ENCODE assay signal across 8 cellular contexts in the genomic region with DNA sequence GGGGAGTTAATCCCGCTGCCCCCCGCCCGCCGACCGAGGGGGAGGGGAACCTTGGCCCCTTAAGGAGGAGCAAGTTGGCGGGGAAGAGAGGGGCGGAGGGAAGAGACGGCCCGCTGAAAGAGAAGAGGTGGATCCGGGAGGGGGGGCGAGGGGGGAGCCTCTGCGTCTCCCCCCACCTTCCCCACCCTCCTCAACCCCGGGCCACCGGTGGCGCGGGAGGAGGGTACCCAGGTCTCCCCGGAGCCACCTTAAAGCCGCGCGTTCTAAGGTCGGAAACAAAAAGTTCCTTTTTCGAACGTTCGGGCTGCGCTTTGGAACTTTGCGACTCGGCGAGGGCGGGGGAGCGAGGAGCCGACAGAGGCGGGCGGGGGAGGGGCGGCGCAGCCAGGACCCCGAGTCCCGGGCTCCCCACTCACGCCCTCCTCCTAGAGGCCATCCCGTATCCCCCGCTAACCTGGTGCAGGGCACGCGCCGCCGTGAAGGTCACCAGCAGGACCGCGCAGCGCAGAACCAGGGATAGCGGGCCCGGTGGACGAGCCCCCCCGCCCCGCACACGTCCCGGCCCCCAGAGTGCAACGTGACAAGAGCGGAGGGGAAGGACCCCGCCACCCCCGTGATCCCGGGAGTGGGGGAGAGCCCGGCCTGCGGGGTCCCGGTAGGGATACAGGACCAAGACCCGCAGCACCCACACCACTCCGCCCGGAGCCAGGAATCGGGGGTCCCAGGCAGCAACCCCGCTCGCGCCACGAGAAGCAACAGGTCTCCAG. TPM values are rescaled to one million over a fixed set of nuclear protein-coding genes. Genes with fewer than 3 reads are reported as not detected.
DNase-seq lines count a peak whose midpoint lies in the region; ATAC-seq, FAIRE-seq and TF ChIP-seq lines count a peak whose summit lies in the region.

No MANE protein-coding gene starts in this region.

- H3K9me3 ChIP-seq in keratinocyte (ENCODE audit: control insufficient read depth, low read depth, low read length): no peaks in the 10 kb centered on the region

- H3K4me2 ChIP-seq in keratinocyte (ENCODE audit: control insufficient read depth, extremely low read depth, insufficient read depth, low read depth, low read length): peak overlapping the region; percentile 27

- ATAC-seq in GM18517 (IDR thresholded peaks at IDR 0.05; ENCODE audit: unreplicated experiment) (peak; percentile 33), WTC11 (peak; percentile 12)

- no peak for TF ChIP-seq CTCF in WTC11 (IDR thresholded peaks at IDR 0.05)
- TF ChIP-seq CTCF in bronchial epithelial cell (IDR thresholded peaks at IDR 0.05; ENCODE audit: insufficient read depth, low read length, severe bottlenecking): no peak
- TF ChIP-seq CTCF in keratinocyte (optimal IDR thresholded peaks at IDR 0.05 in 1 of 3, IDR thresholded peaks at IDR 0.05 in 1 of 3, conservative IDR thresholded peaks at IDR 0.05 in 1 of 3; ENCODE audit: extremely low read depth in 1 of 3, insufficient read depth in 2 of 3, low read length in 3 of 3): no peak

- peak overlapping the region; percentile 82 for H3K4me3 Mint-ChIP-seq in WTC11

- dilution Hi-C loops in keratinocyte (cut with MboI; ENCODE audit: extremely low pct_ligation_motif_present, low sequenced_read_pairs): no loop called here

- POLR2A ChIA-PET in WTC11 (lab: Charles Lee): no interaction called here

- CTCF ChIA-PET in WTC11 (lab: Charles Lee): interaction anchor here (1.0 to 1.4 kb wide), 3 partner anchors 10 to 25 kb away, joined by 3 to 4 read pairs (median 3); no protein-coding TSS in a partner anchor

- no peak overlapping the region for H3K27ac Mint-ChIP-seq in WTC11

- no peak overlapping the region for H2AFZ ChIP-seq in keratinocyte (ENCODE audit: control insufficient read depth, low read length)

- H3K9me1 ChIP-seq in keratinocyte (ENCODE audit: control insufficient read depth, extremely low read depth, insufficient read depth, low read length): no peaks in the 10 kb centered on the region

- H3K27me3 ChIP-seq in bronchial epithelial cell (ENCODE audit: control insufficient read depth, insufficient read depth, low read length) (no peaks in the 10 kb centered on the region), keratinocyte (ENCODE audit: control insufficient read depth, extremely low read depth, insufficient read depth, low read length) (no peaks in the 10 kb centered on the region)

- peaks cover 18% of the 10 kb centered on the region for H4K20me1 ChIP-seq in keratinocyte (ENCODE audit: control insufficient read depth, extremely low read depth, insufficient read depth, low read length)

- H3K4me1 Mint-ChIP-seq in WTC11: peaks cover 32% of the 10 kb centered on the region

- DNase-seq in 8988T: peak; percentile 59
- DNase-seq in LoVo (ENCODE audit: low spot score): peak; percentile 15
- peak; percentile 80 for DNase-seq in WTC11 (ENCODE audit: low spot score)
- no peak for DNase-seq in bronchial epithelial cell (ENCODE audit: low read depth)
- no peak for DNase-seq in keratinocyte (ENCODE audit: low read depth, low spot score)
- peak; percentile 62 to 72 for DNase-seq in stimulated activated CD4-positive, alpha-beta T cell treated with anti-CD3 and anti-CD28 coated beads, Interleukin-15, amount 100 ng/mL, for 1 hour (ENCODE audit: low read depth in 1 of 2, low spot score in 1 of 2)
- no peak for DNase-seq in middle frontal gyrus (ENCODE audit: extremely low spot score, low spot score)

- H3K36me3 ChIP-seq in bronchial epithelial cell (ENCODE audit: control insufficient read depth, insufficient read depth, low read length) (peaks cover 8% of the 10 kb centered on the region), keratinocyte (ENCODE audit: control insufficient read depth in 2 of 2, extremely low read depth in 1 of 2, insufficient read depth in 2 of 2, low read length in 2 of 2) (peaks cover 11 to 13% of the 10 kb centered on the region in 2 experiments)

- peaks cover 20% of the 10 kb centered on the region for H3K27me3 Mint-ChIP-seq in WTC11 (ENCODE audit: low read depth)

- FAIRE-seq in bronchial epithelial cell (lab: Jason Lieb, UNC): no peak
- no peak for FAIRE-seq in keratinocyte (lab: Jason Lieb, UNC)

- H3K9ac ChIP-seq in keratinocyte (ENCODE audit: control insufficient read depth, extremely low read depth, insufficient read depth, low read length): peak overlapping the region; percentile 95

- H3K36me3 Mint-ChIP-seq in WTC11: no peaks in the 10 kb centered on the region

- no peaks in the 10 kb centered on the region for H3K9me3 Mint-ChIP-seq in WTC11

- H3K79me2 ChIP-seq in keratinocyte (ENCODE audit: control insufficient read depth, insufficient read depth, low read length): peaks cover 50% of the 10 kb centered on the region

- H3K4me3 ChIP-seq in bronchial epithelial cell (ENCODE audit: low read depth, low read length) (peak overlapping the region; percentile 76), keratinocyte (ENCODE audit: control insufficient read depth in 2 of 3, extremely low read depth in 1 of 3, insufficient read depth in 2 of 3, low read depth in 1 of 3, low read length in 3 of 3) (peak overlapping the region; percentile 71 to 92 (median 77))

- H3K27ac ChIP-seq in keratinocyte (ENCODE audit: control insufficient read depth, insufficient read depth, low read length): peak overlapping the region; percentile 89

- peaks cover 36% of the 10 kb centered on the region for H3K4me1 ChIP-seq in keratinocyte (ENCODE audit: control insufficient read depth, extremely low read depth, insufficient read depth, low read length)

TF ChIP-seq in WTC11, 78 proteins besides CTCF, POLR2A, EP300 and RAD21 (continues in another document):
- TF ChIP-seq ZNF232 (CRISPR knock-in tag; IDR thresholded peaks at IDR 0.05) (0 out of 2 replicates have a peak, but pooled peaks have one; percentile 65), RELA (CRISPR knock-in tag; IDR thresholded peaks at IDR 0.05; ENCODE audit: borderline replicate concordance) (peak; percentile 39; the same call in 1 of the 2 replicates)
- TF ChIP-seq, protein P1, sequence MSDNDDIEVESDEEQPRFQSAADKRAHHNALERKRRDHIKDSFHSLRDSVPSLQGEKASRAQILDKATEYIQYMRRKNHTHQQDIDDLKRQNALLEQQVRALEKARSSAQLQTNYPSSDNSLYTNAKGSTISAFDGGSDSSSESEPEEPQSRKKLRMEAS (CRISPR knock-in tag; IDR thresholded peaks at IDR 0.05): 0 out of 2 replicates have a peak, but pooled peaks have one; percentile 39

RNA-seq across cellular contexts. Expression of a gene that starts 0.7 kb away (rescaled TPM):
- 65.4 to 67.6 TPM (median 65.9 TPM) in 3 replicates for total RNA-seq in WTC11 (2021)
- total RNA-seq in bronchial epithelial cell: 10.8 and 11.6 TPM in 2 replicates
- polyA plus RNA-seq in keratinocyte: 75.4 to 87.4 TPM (median 83.5 TPM) in 3 replicates
- 10.1 TPM for polyA plus RNA-seq in keratinocyte (2011; ENCODE audit: low read depth)
- 37.7 and 64.6 TPM in 2 replicates for polyA plus RNA-seq in keratinocyte (2011; cell fraction: cytosol; rRNA removed)
- 94.1 and 101 TPM in 2 replicates for polyA plus RNA-seq in keratinocyte (2011; cell fraction: nucleus; rRNA removed)
- polyA plus RNA-seq in keratinocyte (2012; ENCODE audit: low replicate concordance): 34.6 and 75.9 TPM in 2 replicates
- 67.4 to 70.6 TPM (median 69.2 TPM) in 3 replicates for polyA minus RNA-seq in keratinocyte
- polyA minus RNA-seq in keratinocyte (2011; cell fraction: cytosol; rRNA and poly(A)+ RNA removed): 140 TPM
- polyA minus RNA-seq in keratinocyte (2011; cell fraction: nucleus; rRNA and poly(A)+ RNA removed): 44.9 and 57.9 TPM in 2 replicates

RNA-seq across cellular contexts. Expression of a gene that starts 11.9 kb away (rescaled TPM):
- total RNA-seq in WTC11 (2021): 49.8 to 50.8 TPM (median 49.9 TPM) in 3 replicates
- 11.6 and 12.4 TPM in 2 replicates for total RNA-seq in bronchial epithelial cell
- polyA plus RNA-seq in keratinocyte: 36.9 to 53.3 TPM (median 42.5 TPM) in 3 replicates
- 14.4 TPM for polyA plus RNA-seq in keratinocyte (2011; ENCODE audit: low read depth)
- polyA plus RNA-seq in keratinocyte (2011; cell fraction: cytosol; rRNA removed): 38.4 and 45.5 TPM in 2 replicates
- 34.4 and 41.0 TPM in 2 replicates for polyA plus RNA-seq in keratinocyte (2011; cell fraction: nucleus; rRNA removed)
- 50.6 and 56.3 TPM in 2 replicates for polyA plus RNA-seq in keratinocyte (2012; ENCODE audit: low replicate concordance)
- polyA minus RNA-seq in keratinocyte: 30.4 to 77.1 TPM (median 45.8 TPM) in 3 replicates
- polyA minus RNA-seq in keratinocyte (2011; cell fraction: cytosol; rRNA and poly(A)+ RNA removed): 43.5 TPM
- polyA minus RNA-seq in keratinocyte (2011; cell fraction: nucleus; rRNA and poly(A)+ RNA removed): 10.2 and 11.4 TPM in 2 replicates

RNA-seq across cellular contexts. Expression of a gene that starts 14.8 kb away (rescaled TPM):
- total RNA-seq in WTC11 (2021) (53.0 to 58.5 TPM (median 55.8 TPM) in 3 replicates), bronchial epithelial cell (7.1 and 9.3 TPM in 2 replicates)
- 3.1 to 11.1 TPM (median 3.8 TPM) in 3 replicates for polyA plus RNA-seq in keratinocyte
- 9.9 TPM for polyA plus RNA-seq in keratinocyte (2011; ENCODE audit: low read depth)
- polyA plus RNA-seq in keratinocyte (2011; cell fraction: cytosol; rRNA removed): 4.4 and 14.0 TPM in 2 replicates
- polyA plus RNA-seq in keratinocyte (2011; cell fraction: nucleus; rRNA removed): 28.1 and 45.7 TPM in 2 replicates
- 15.4 and 37.6 TPM in 2 replicates for polyA plus RNA-seq in keratinocyte (2012; ENCODE audit: low replicate concordance)
- 4.7 to 38.8 TPM (median 5.7 TPM) in 3 replicates for polyA minus RNA-seq in keratinocyte
- 29.2 TPM for polyA minus RNA-seq in keratinocyte (2011; cell fraction: cytosol; rRNA and poly(A)+ RNA removed)
- 23.9 and 26.1 TPM in 2 replicates for polyA minus RNA-seq in keratinocyte (2011; cell fraction: nucleus; rRNA and poly(A)+ RNA removed)

RNA-seq across cellular contexts. Expression of a gene that starts 34.2 kb away (rescaled TPM):
- total RNA-seq in WTC11 (2021) (16.1 to 18.3 TPM (median 16.4 TPM) in 3 replicates), bronchial epithelial cell (7.8 and 11.1 TPM in 2 replicates)
- polyA plus RNA-seq in keratinocyte: 5.0 to 9.3 TPM (median 5.4 TPM) in 3 replicates
- 2.6 TPM for polyA plus RNA-seq in keratinocyte (2011; ENCODE audit: low read depth)
- 3.5 and 5.4 TPM in 2 replicates for polyA plus RNA-seq in keratinocyte (2011; cell fraction: cytosol; rRNA removed)
- polyA plus RNA-seq in keratinocyte (2011; cell fraction: nucleus; rRNA removed): 8.5 and 9.5 TPM in 2 replicates
- polyA plus RNA-seq in keratinocyte (2012; ENCODE audit: low replicate concordance): 3.0 and 10.6 TPM in 2 replicates
- polyA minus RNA-seq in keratinocyte: 12.2 to 20.7 TPM (median 12.3 TPM) in 3 replicates
- 15.5 TPM for polyA minus RNA-seq in keratinocyte (2011; cell fraction: cytosol; rRNA and poly(A)+ RNA removed)
- 9.7 and 14.7 TPM in 2 replicates for polyA minus RNA-seq in keratinocyte (2011; cell fraction: nucleus; rRNA and poly(A)+ RNA removed)

RNA-seq across cellular contexts. Expression of a gene that starts 36.8 kb away (rescaled TPM):
- 37.7 to 42.0 TPM (median 39.2 TPM) in 3 replicates for total RNA-seq in WTC11 (2021)
- 27.1 and 28.7 TPM in 2 replicates for total RNA-seq in bronchial epithelial cell
- 17.1 to 29.8 TPM (median 20.8 TPM) in 3 replicates for polyA plus RNA-seq in keratinocyte
- 6.6 TPM for polyA plus RNA-seq in keratinocyte (2011; ENCODE audit: low read depth)
- 14.3 and 23.0 TPM in 2 replicates for polyA plus RNA-seq in keratinocyte (2011; cell fraction: cytosol; rRNA removed)
- polyA plus RNA-seq in keratinocyte (2011; cell fraction: nucleus; rRNA removed): 15.9 and 20.4 TPM in 2 replicates
- polyA plus RNA-seq in keratinocyte (2012; ENCODE audit: low replicate concordance): 17.4 and 40.6 TPM in 2 replicates
- polyA minus RNA-seq in keratinocyte: 11.1 to 19.3 TPM (median 18.1 TPM) in 3 replicates
- 15.7 TPM for polyA minus RNA-seq in keratinocyte (2011; cell fraction: cytosol; rRNA and poly(A)+ RNA removed)
- 6.4 and 8.7 TPM in 2 replicates for polyA minus RNA-seq in keratinocyte (2011; cell fraction: nucleus; rRNA and poly(A)+ RNA removed)

Comparison
In these comparisons a context has a peak if more than half of its experiments do, and no peak if none do; other contexts are left out.
1. DNase-seq: peak in 8988T (single experiment), LoVo (single experiment), WTC11 (single experiment) and stimulated activated CD4-positive, alpha-beta T cell treated with anti-CD3 and anti-CD28 coated beads, Interleukin-15, amount 100 ng/mL, for 1 hour (2 of 2); none in bronchial epithelial cell (single experiment), keratinocyte (single experiment) and middle frontal gyrus (single experiment).